In genomic region chr12:13001725-13002040, GRCh38 we compare ENCODE assay signal across 9 cellular contexts. TPM values are rescaled to one million over a fixed set of nuclear protein-coding genes. Genes with fewer than 3 reads are reported as not detected.
DNase-seq lines count a peak whose midpoint lies in the region; ATAC-seq and TF ChIP-seq lines count a peak whose summit lies in the region.
"Had no signal": no experiment of that assay in that cellular context is flagged by ENCODE, and none has a peak within 500 bp of the region (broad histone marks: within the 10 kb centered on the region; RNA-seq: fewer than 3 reads in every experiment).

No MANE protein-coding gene starts in this region.

- peaks cover 29% of the 10 kb centered on the region for H3K4me1 Mint-ChIP-seq in activated CD4-positive, alpha-beta T cell treated with anti-CD3 and anti-CD28 coated beads, Interleukin-2, amount 10 ng/mL, durations not matched to agents 7 days and 5 days

- no peak for TF ChIP-seq CTCF in breast epithelium (IDR thresholded peaks at IDR 0.05)
- no peak for TF ChIP-seq CTCF in thyroid gland (IDR thresholded peaks at IDR 0.05)

- no peaks in the 10 kb centered on the region for H3K27me3 ChIP-seq in breast epithelium
- no peaks in the 10 kb centered on the region for H3K27me3 ChIP-seq in mesendoderm (ENCODE audit: insufficient read depth, low read length, poor library complexity)
- H3K27me3 ChIP-seq in thyroid gland: no peaks in the 10 kb centered on the region

- H2BK15ac ChIP-seq in mesendoderm (replicated peaks; ENCODE audit: low read depth): no peak overlapping the region

- no peaks in the 10 kb centered on the region for H3K9me3 Mint-ChIP-seq in activated CD4-positive, alpha-beta T cell treated with anti-CD3 and anti-CD28 coated beads, Interleukin-2, amount 10 ng/mL, durations not matched to agents 7 days and 5 days

- H3K56ac ChIP-seq in mesendoderm (ENCODE audit: low read length): peak overlapping the region; percentile 68

- H3K27ac Mint-ChIP-seq in activated CD4-positive, alpha-beta T cell treated with anti-CD3 and anti-CD28 coated beads, Interleukin-2, amount 10 ng/mL, durations not matched to agents 7 days and 5 days: peak overlapping the region; percentile 76

- H2BK5ac ChIP-seq in mesendoderm (ENCODE audit: low read length): no peak overlapping the region

- H3K27ac ChIP-seq in breast epithelium (peak overlapping the region; percentile 96), mesendoderm (ENCODE audit: low read depth, low read length) (no peak overlapping the region), thyroid gland (peak overlapping the region; percentile 96 to 99 (median 99))

- H3K4me2 ChIP-seq in mesendoderm (ENCODE audit: low read length): peak overlapping the region; percentile 15

- H4K5ac ChIP-seq in mesendoderm (ENCODE audit: low read length): no peak overlapping the region

- H2AK5ac ChIP-seq in mesendoderm (ENCODE audit: low read length): no peak overlapping the region

- H3K4me1 ChIP-seq in breast epithelium (peaks cover 0 to 5% of the 10 kb centered on the region in 2 donors), mesendoderm (ENCODE audit: control insufficient read depth, low read depth, low read length) (no peaks in the 10 kb centered on the region), thyroid gland (peaks cover 29 to 35% of the 10 kb centered on the region in 2 donors)

- H3K4me3 ChIP-seq in breast epithelium (peak overlapping the region; percentile 59 to 95 (median 82)), mesendoderm (ENCODE audit: low read length) (no peak overlapping the region), thyroid gland (replicated peaks in 1 of 3) (peak overlapping the region; percentile 18 to 66 (median 45))

- no peak overlapping the region for H3K23ac ChIP-seq in mesendoderm (ENCODE audit: low read length)

- H3K36me3 ChIP-seq in breast epithelium (no peaks in the 10 kb centered on the region), mesendoderm (ENCODE audit: control insufficient read depth, insufficient read depth, low read length) (no peaks in the 10 kb centered on the region), thyroid gland (no peaks in the 10 kb centered on the region)

- H3K9ac ChIP-seq in mesendoderm (ENCODE audit: low read length): peak overlapping the region; percentile 52

- no peak overlapping the region for H3K18ac ChIP-seq in mesendoderm (ENCODE audit: low read length)

- intact Hi-C loops in breast epithelium (cut with DNase I; ENCODE audit: low total_unique reads) (no loop called here), thyroid gland (cut with DNase I) (no loop called here)

- CTCF ChIA-PET in activated CD4-positive, alpha-beta T cell treated with anti-CD3 and anti-CD28 coated beads, Interleukin-2, amount 10 ng/mL, durations not matched to agents 7 days and 5 days (lab: Charles Lee): interaction anchor here (1.4 kb wide), 1 partner anchor 18 kb away, joined by 3 read pairs; no protein-coding TSS in a partner anchor

- no peak for DNase-seq in activated CD4-positive, alpha-beta T cell treated with anti-CD3 and anti-CD28 coated beads, Interleukin-2, amount 10 ng/mL, durations not matched to agents 7 days and 5 days
- no peak for DNase-seq in activated CD4-positive, alpha-beta T cell treated with anti-CD3 and anti-CD28 coated beads, Interleukin-2, amount 50 U/mL, for 1 hour
- DNase-seq in breast epithelium (ENCODE audit: low spot score in 2 of 2) (no peak), mesendoderm (peak; percentile 27), thyroid gland (no peak), GOT3 (lab: John Stamatoyannopoulos, UW) (no peak)
- no peak for DNase-seq in activated effector memory CD4-positive, alpha-beta T cell treated with anti-CD3 and anti-CD28 coated beads, Interleukin-2, amount 50 U/mL, for 16 hours

- no peaks in the 10 kb centered on the region for H3K36me3 Mint-ChIP-seq in activated CD4-positive, alpha-beta T cell treated with anti-CD3 and anti-CD28 coated beads, Interleukin-2, amount 10 ng/mL, durations not matched to agents 7 days and 5 days (ENCODE audit: low read depth)

- H3K79me1 ChIP-seq in mesendoderm (ENCODE audit: low read length): no peaks in the 10 kb centered on the region

- H2BK120ac ChIP-seq in mesendoderm (ENCODE audit: low read depth, low read length): no peak overlapping the region

- WGBS in mesendoderm (ENCODE audit: extremely low coverage, insufficient coverage, low lambda C conversion rate): no CpG with 5 or more reads among the region's 19 CpGs
- 54 to 75% methylated on average over 11 to 13 of the region's 19 CpGs for WGBS in thyroid gland, 2 donors

- no peaks in the 10 kb centered on the region for H3K79me2 ChIP-seq in mesendoderm (ENCODE audit: control insufficient read depth, insufficient read depth, low read length)

- ATAC-seq in HG03139 (IDR thresholded peaks at IDR 0.05; ENCODE audit: unreplicated experiment): no peak

- peaks cover 31% of the 10 kb centered on the region for H3K27me3 Mint-ChIP-seq in activated CD4-positive, alpha-beta T cell treated with anti-CD3 and anti-CD28 coated beads, Interleukin-2, amount 10 ng/mL, durations not matched to agents 7 days and 5 days

- POLR2A ChIA-PET in activated CD4-positive, alpha-beta T cell treated with anti-CD3 and anti-CD28 coated beads, Interleukin-2, amount 10 ng/mL, durations not matched to agents 7 days and 5 days (lab: Charles Lee): no interaction called here

- TF ChIP-seq POLR2A in breast epithelium (IDR thresholded peaks at IDR 0.05) (no peak), thyroid gland (IDR thresholded peaks at IDR 0.05) (no peak)

- no peak overlapping the region for H3K4ac ChIP-seq in mesendoderm (ENCODE audit: low read depth, low read length)

- H3K9me3 ChIP-seq in breast epithelium (no peaks in the 10 kb centered on the region), thyroid gland (no peaks in the 10 kb centered on the region)

- no peak overlapping the region for H4K8ac ChIP-seq in mesendoderm (ENCODE audit: low read depth, low read length)

- H3K4me3 Mint-ChIP-seq in activated CD4-positive, alpha-beta T cell treated with anti-CD3 and anti-CD28 coated beads, Interleukin-2, amount 10 ng/mL, durations not matched to agents 7 days and 5 days: peak overlapping the region; percentile 71

RNA-seq across cellular contexts. Expression of gene HEBP1, which starts 1.6 kb away (rescaled TPM):
- total RNA-seq in activated CD4-positive, alpha-beta T cell treated with anti-CD3 and anti-CD28 coated beads, Interleukin-2, amount 10 ng/mL, durations not matched to agents 7 days and 5 days: 10 to 100 TPM; 19.6 to 21.2 TPM
- total RNA-seq in breast epithelium: 10 to 100 TPM; 36.4 to 64.5 (median 39.7) TPM
- 18.5 TPM for polyA plus RNA-seq in mesendoderm (2013, experiment 1 of 2)
- polyA plus RNA-seq in mesendoderm (2013, experiment 2 of 2): 19.0 TPM
- total RNA-seq in thyroid gland: 100 to 1,000 TPM in 1 of 4 donors, 10 to 100 TPM in 3; 80.4 to 125 (median 91.3) TPM

RNA-seq across cellular contexts. Expression of gene FAM234B, which starts 42.5 kb away (rescaled TPM):
- 1 to 10 TPM; 3.9 to 4.4 TPM for total RNA-seq in activated CD4-positive, alpha-beta T cell treated with anti-CD3 and anti-CD28 coated beads, Interleukin-2, amount 10 ng/mL, durations not matched to agents 7 days and 5 days
- total RNA-seq in breast epithelium (10 to 100 TPM in 2 of 3 donors, 1 to 10 TPM in 1; 4.6 to 21.4 (median 16.4) TPM), thyroid gland (10 to 100 TPM; 15.7 to 23.2 (median 19.3) TPM)
- polyA plus RNA-seq in mesendoderm (2013, experiment 1 of 2): 6.7 TPM
- polyA plus RNA-seq in mesendoderm (2013, experiment 2 of 2): 7.2 TPM

RNA-seq across cellular contexts. Expression of gene GPRC5D, which starts 49.7 kb away (rescaled TPM):
- under 1 TPM; 0.22 to 0.67 TPM for total RNA-seq in activated CD4-positive, alpha-beta T cell treated with anti-CD3 and anti-CD28 coated beads, Interleukin-2, amount 10 ng/mL, durations not matched to agents 7 days and 5 days
- total RNA-seq in breast epithelium: not detected
- not detected for polyA plus RNA-seq in mesendoderm (2013, experiment 1 of 2)
- not detected for polyA plus RNA-seq in mesendoderm (2013, experiment 2 of 2)
- not detected for total RNA-seq in thyroid gland
- total RNA-seq: H4 had no signal
